27 cellular contexts compared by ENCODE assay signal in the genomic region with DNA sequence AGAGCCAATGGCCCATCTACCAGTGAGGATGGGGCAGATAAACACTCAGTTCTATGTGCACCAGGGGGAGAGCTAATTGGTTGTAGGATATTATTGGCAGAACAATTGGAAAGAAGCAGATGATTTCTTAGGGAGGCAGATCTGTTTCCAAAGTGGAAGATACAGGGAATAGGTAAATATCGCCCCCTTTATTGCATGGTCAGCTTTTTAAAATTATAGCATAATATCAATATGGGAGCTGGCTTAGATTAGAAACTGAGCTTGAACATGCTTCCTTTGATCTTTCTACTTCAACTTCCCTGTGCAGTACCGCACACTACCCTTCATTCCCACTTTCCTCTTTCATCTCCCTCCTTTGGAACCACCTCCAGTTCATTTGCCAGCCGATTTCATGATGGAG.
"Had no signal": no experiment of that assay in that cellular context is flagged by ENCODE, and none has a peak within 500 bp of the region (broad histone marks: within the 10 kb centered on the region; RNA-seq: fewer than 3 reads in every experiment).

No MANE protein-coding gene starts in this region.

- H3K27me3 ChIP-seq: stomach, testis, thyroid gland, tibial artery, tibial nerve, transverse colon, upper lobe of left lung, upper lobe of right lung, uterus, vagina had no signal

- H3K4me1 ChIP-seq: stomach, suprapubic skin, testis, thyroid gland, tibial artery, tibial nerve, transverse colon, upper lobe of left lung, upper lobe of right lung, uterus, vagina had no signal

- ATAC-seq: stimulated activated effector memory CD8-positive, alpha-beta T cell treated with anti-CD3 and anti-CD28 coated beads, Interleukin-12 subunit alpha, Interleukin-12 subunit beta, amount 100 ng/mL, for 72 hours; stimulated activated memory B cell treated with anti-CD40 and anti-IgM and Interleukin-4, amounts not matched to agents 10 μg/mL and 1 μg/mL and 100 μg/mL, for 72 hours; stimulated activated naive B cell treated with anti-CD40 and anti-IgM and Interleukin-4, amounts not matched to agents 10 μg/mL and 1 μg/mL and 100 μg/mL, for 72 hours; stimulated activated naive CD8-positive, alpha-beta T cell treated with anti-CD3 and anti-CD28 coated beads, Interleukin-15, amount 100 ng/mL, for 72 hours; stimulated activated naive CD8-positive, alpha-beta T cell treated with anti-CD3 and anti-CD28 coated beads, Interleukin-15, Interleukin-2, amounts not matched to agents 100 U/mL and 50 U/mL, for 24 hours; upper lobe of right lung had no signal

- H3K9me3 ChIP-seq: stomach, suprapubic skin, testis, thoracic aorta, thyroid gland, tibial artery, tibial nerve, transverse colon, upper lobe of left lung, upper lobe of right lung, uterus, vagina had no signal

- DNase-seq: stimulated activated CD4-positive, alpha-beta T cell treated with anti-CD3 and anti-CD28 coated beads, Interleukin-2, amount 100 ng/mL, for 48 hours; stimulated activated CD4-positive, alpha-beta T cell treated with anti-CD3 and anti-CD28 coated beads, Interleukin-4, amount 100 ng/mL, for 1 hour; stimulated activated CD4-positive, alpha-beta T cell treated with anti-CD3 and anti-CD28 coated beads, Interleukin-4, amount 100 ng/mL, for 24 hours; stimulated activated CD4-positive, alpha-beta T cell treated with anti-CD3 and anti-CD28 coated beads, Interleukin-4, amount 100 ng/mL, for 4 hours; stimulated activated CD8-positive, alpha-beta memory T cell treated with anti-CD3 and anti-CD28 coated beads, Interleukin-4, amount 100 ng/mL, for 48 hours; stimulated activated naive B cell treated with anti-CD40 and anti-IgM and Interleukin-4, amounts not matched to agents 10 μg/mL and 1 μg/mL and 100 μg/mL, for 72 hours; stimulated activated naive CD4-positive, alpha-beta T cell; stimulated activated naive CD4-positive, alpha-beta T cell treated with Interleukin-2 at 50 U/mL for 16 hours; stimulated activated naive CD8-positive, alpha-beta T cell treated with anti-CD3 and anti-CD28 coated beads, Interleukin-15, amount 100 ng/mL, for 72 hours; stimulated activated naive CD8-positive, alpha-beta T cell treated with anti-CD3 and anti-CD28 coated beads, Interleukin-15, Interleukin-2, amounts not matched to agents 100 U/mL and 50 U/mL, for 24 hours; stomach; substantia nigra; testis; thyroid gland; tibial artery; transverse colon; trophoblast cell; upper lobe of left lung; upper lobe of right lung; uterus had no signal

- FAIRE-seq: urothelium cell line had no signal

- H3K4me3 ChIP-seq: stomach, suprapubic skin, testis, thoracic aorta, thyroid gland, tibial artery, tibial nerve, transverse colon, upper lobe of left lung, upper lobe of right lung, uterus, vagina had no signal

- H3K36me3 ChIP-seq: stomach, suprapubic skin, thoracic aorta, thyroid gland, tibial artery, tibial nerve, transverse colon, upper lobe of left lung, upper lobe of right lung, uterus, vagina had no signal

- H3K27ac ChIP-seq: stomach, suprapubic skin, testis, thoracic aorta, thyroid gland, tibial artery, tibial nerve, transverse colon, upper lobe of left lung, upper lobe of right lung, uterus, vagina had no signal
